ENCODE assay signal across 1 cellular context in genomic region chr17:36545093-36545464, GRCh38.
TF ChIP-seq lines count a peak whose summit lies in the region.

No MANE protein-coding gene starts in this region.

TF ChIP-seq in HepG2, 621 proteins besides CTCF, POLR2A, EP300 and RAD21 (continues in another document):
- TF ChIP-seq HNF4A (CRISPR knock-in tag; IDR thresholded peaks at IDR 0.05) (0 out of 2 replicates have a peak, but pooled peaks have one; percentile 1), ZNF430 (CRISPR knock-in tag; IDR thresholded peaks at IDR 0.05) (peak; percentile 73; the same call in 1 of the 2 replicates), ZNF629 (CRISPR knock-in tag; conservative IDR thresholded peaks at IDR 0.05) (0 out of 2 replicates have a peak, but pooled peaks have one; percentile 3), ZNF670 (CRISPR knock-in tag; IDR thresholded peaks at IDR 0.05; ENCODE audit: borderline replicate concordance) (0 out of 2 replicates have a peak, but pooled peaks have one; percentile 44), ZSCAN25 (CRISPR knock-in tag; IDR thresholded peaks at IDR 0.05) (no peak), ETS1 (CRISPR knock-in tag; IDR thresholded peaks at IDR 0.05) (no peak), ZNF510 (CRISPR knock-in tag; IDR thresholded peaks at IDR 0.05; ENCODE audit: low read depth) (no peak), SP2 (CRISPR knock-in tag; IDR thresholded peaks at IDR 0.05) (0 out of 2 replicates have a peak, but pooled peaks have one; percentile 25), ZNF841 (CRISPR knock-in tag; IDR thresholded peaks at IDR 0.05; ENCODE audit: borderline replicate concordance) (peak; percentile 70; the same call in 1 of the 2 replicates), KDM5A (IDR thresholded peaks at IDR 0.05; ENCODE audit: borderline replicate concordance, low read length) (0 out of 2 replicates have a peak, but pooled peaks have one; percentile 53), ZNF672 (CRISPR knock-in tag; IDR thresholded peaks at IDR 0.05) (0 out of 2 replicates have a peak, but pooled peaks have one; percentile 38), KAT7 (CRISPR knock-in tag; IDR thresholded peaks at IDR 0.05; ENCODE audit: borderline replicate concordance) (no peak), ATF4 (CRISPR knock-in tag; IDR thresholded peaks at IDR 0.05) (peak in 1 of 2 experiments; percentile 10; a peak in 1 of 4 replicates), SNAPC4 (CRISPR knock-in tag; IDR thresholded peaks at IDR 0.05) (0 out of 2 replicates have a peak, but pooled peaks have one; percentile 1), CCAR2 (optimal IDR thresholded peaks at IDR 0.05; ENCODE audit: low read depth, low read length) (no peak), ASH2L (IDR thresholded peaks at IDR 0.05; ENCODE audit: insufficient read length, low read depth, low read length) (peak; percentile 91), ZFP36L1 (CRISPR knock-in tag; IDR thresholded peaks at IDR 0.05) (0 out of 2 replicates have a peak, but pooled peaks have one; percentile 75), ZNF543 (CRISPR knock-in tag; IDR thresholded peaks at IDR 0.05) (peak; percentile 22; the same call in 1 of the 2 replicates), FOXP1 (IDR thresholded peaks at IDR 0.05) (no peak), FOXP1 (CRISPR knock-in tag; IDR thresholded peaks at IDR 0.05) (no peak), MXD1 (CRISPR knock-in tag; IDR thresholded peaks at IDR 0.05) (0 out of 2 replicates have a peak, but pooled peaks have one; percentile 17), PTBP1 (IDR thresholded peaks at IDR 0.05; ENCODE audit: low read depth, low read length, poor library complexity, severe bottlenecking) (no peak), ZNF580 (CRISPR knock-in tag; IDR thresholded peaks at IDR 0.05; ENCODE audit: borderline replicate concordance, low read depth) (no peak), SAFB2 (CRISPR knock-in tag; IDR thresholded peaks at IDR 0.05; ENCODE audit: borderline replicate concordance, low read depth) (0 out of 2 replicates have a peak, but pooled peaks have one; percentile 39), STAG1 (CRISPR knock-in tag; IDR thresholded peaks at IDR 0.05) (no peak), ZNF615 (CRISPR knock-in tag; IDR thresholded peaks at IDR 0.05; ENCODE audit: borderline replicate concordance) (no peak), SRSF1 (optimal IDR thresholded peaks at IDR 0.05; ENCODE audit: low read depth, low read length) (peak; percentile 3), ZNF556 (CRISPR knock-in tag; IDR thresholded peaks at IDR 0.05; ENCODE audit: borderline replicate concordance) (no peak), GABPA (IDR thresholded peaks at IDR 0.05; ENCODE audit: low read depth, low read length) (no peak), GABPA (CRISPR knock-in tag; IDR thresholded peaks at IDR 0.05; ENCODE audit: low read depth) (no peak), SPEN (CRISPR knock-in tag; IDR thresholded peaks at IDR 0.05; ENCODE audit: low read depth) (0 out of 2 replicates have a peak, but pooled peaks have one; percentile 2), ZNF850 (CRISPR knock-in tag; conservative IDR thresholded peaks at IDR 0.05) (peak; percentile 72; the same call in 1 of the 2 replicates), CENPBD1 (CRISPR knock-in tag; IDR thresholded peaks at IDR 0.05; ENCODE audit: borderline replicate concordance, low read depth) (no peak), AGO2 (optimal IDR thresholded peaks at IDR 0.05; ENCODE audit: low read depth, low read length) (no peak), SMYD3 (CRISPR knock-in tag; IDR thresholded peaks at IDR 0.05) (0 out of 2 replicates have a peak, but pooled peaks have one; percentile 29), HDAC1 (CRISPR knock-in tag; IDR thresholded peaks at IDR 0.05) (0 out of 2 replicates have a peak, but pooled peaks have one; percentile 49), FOXK2 (IDR thresholded peaks at IDR 0.05) (no peak), THRA (CRISPR knock-in tag; IDR thresholded peaks at IDR 0.05; ENCODE audit: borderline replicate concordance) (peak; percentile 4; the same call in 1 of the 2 replicates), CREM (IDR thresholded peaks at IDR 0.05) (no peak), CREM (CRISPR knock-in tag; IDR thresholded peaks at IDR 0.05) (0 out of 2 replicates have a peak, but pooled peaks have one; percentile 6), ZNF335 (CRISPR knock-in tag; IDR thresholded peaks at IDR 0.05) (no peak), ZNF44 (CRISPR knock-in tag; IDR thresholded peaks at IDR 0.05) (no peak), SCMH1 (CRISPR knock-in tag; IDR thresholded peaks at IDR 0.05; ENCODE audit: borderline replicate concordance) (no peak), RBFOX2 (IDR thresholded peaks at IDR 0.05; ENCODE audit: low read depth, low read length) (peak; percentile 82), ZMAT3 (CRISPR knock-in tag; conservative IDR thresholded peaks at IDR 0.05) (peak; percentile 24), ZNF816 (CRISPR knock-in tag; IDR thresholded peaks at IDR 0.05; ENCODE audit: borderline replicate concordance) (0 out of 2 replicates have a peak, but pooled peaks have one; percentile 63), THAP8 (CRISPR knock-in tag; IDR thresholded peaks at IDR 0.05; ENCODE audit: borderline replicate concordance) (peak; percentile 56; the same call in 1 of the 2 replicates), SMAD9 (CRISPR knock-in tag; IDR thresholded peaks at IDR 0.05) (no peak), MEIS2 (CRISPR knock-in tag; IDR thresholded peaks at IDR 0.05) (peak; percentile 58; the same call in 1 of the 2 replicates), DNMT3B (CRISPR knock-in tag; conservative IDR thresholded peaks at IDR 0.05) (no peak), SKIL (CRISPR knock-in tag; IDR thresholded peaks at IDR 0.05; ENCODE audit: borderline replicate concordance) (0 out of 2 replicates have a peak, but pooled peaks have one; percentile 1), ZFP82 (CRISPR knock-in tag; IDR thresholded peaks at IDR 0.05; ENCODE audit: borderline replicate concordance) (peak; percentile 86; the same call in 1 of the 2 replicates), SALL2 (CRISPR knock-in tag; IDR thresholded peaks at IDR 0.05) (peak; percentile 52; the same call in 1 of the 2 replicates), TMF1 (CRISPR knock-in tag; IDR thresholded peaks at IDR 0.05; ENCODE audit: low read depth) (peak; percentile 73; the same call in 1 of the 2 replicates), TOPORS (CRISPR knock-in tag; IDR thresholded peaks at IDR 0.05) (0 out of 2 replicates have a peak, but pooled peaks have one; percentile 8), ZNF674 (CRISPR knock-in tag; IDR thresholded peaks at IDR 0.05; ENCODE audit: low read depth) (no peak), ZBTB37 (CRISPR knock-in tag; IDR thresholded peaks at IDR 0.05) (no peak), RBM39 (IDR thresholded peaks at IDR 0.05; ENCODE audit: low read depth, low read length, poor library complexity, severe bottlenecking) (peak; percentile 53), ZNF773 (CRISPR knock-in tag; IDR thresholded peaks at IDR 0.05; ENCODE audit: borderline replicate concordance) (0 out of 2 replicates have a peak, but pooled peaks have one; percentile 21)
